Comparison of ENCODE assay signal across 1 cellular context in the genomic region with DNA sequence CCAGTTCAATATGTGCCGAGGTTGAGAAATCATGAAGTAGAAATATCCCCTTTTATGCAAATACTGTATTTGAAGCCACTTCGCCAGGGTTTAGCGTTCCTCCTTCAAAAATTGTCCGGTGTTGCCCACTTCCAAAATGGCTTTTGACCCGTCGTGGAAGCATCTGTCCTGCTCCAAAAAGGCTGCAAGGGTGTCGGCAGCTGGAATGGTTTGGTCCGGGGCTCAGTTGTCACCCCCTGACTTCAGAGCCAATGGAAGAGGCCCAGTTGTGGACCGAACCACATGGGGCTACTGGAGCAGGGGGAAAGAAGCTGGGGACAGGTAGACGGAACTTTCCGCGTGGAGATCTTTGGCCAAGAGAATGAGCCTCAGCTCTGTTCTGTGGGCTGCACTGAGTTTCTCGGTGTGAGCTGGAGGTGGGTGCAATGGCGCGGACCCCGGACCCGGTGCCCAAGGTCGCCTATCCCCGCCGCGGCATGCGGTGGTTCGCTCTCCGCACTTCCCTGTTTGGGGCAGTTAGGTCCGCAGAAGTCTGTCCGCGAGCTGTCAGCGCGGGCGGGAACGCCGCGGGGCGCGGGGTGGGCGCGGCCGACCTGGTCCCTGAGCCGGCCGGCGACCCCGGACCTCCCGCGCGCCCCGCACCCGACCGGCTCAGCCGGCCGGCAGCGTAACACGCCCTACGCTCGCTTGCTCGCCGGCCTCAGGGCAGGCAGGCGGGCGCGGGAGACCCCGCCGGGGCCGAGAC.
TF ChIP-seq lines count a peak whose summit lies in the region.

Gene ANKRD13A (plus strand): TSS at position 527 of the 745 bp plus-strand sequence. CDS start 259 bp downstream, outside the sequence.

TF ChIP-seq in HepG2, 621 proteins besides CTCF, POLR2A, EP300 and RAD21 (continued from another document and continues in another):
- peak; percentile 71 for TF ChIP-seq ZNF574 (CRISPR knock-in tag; IDR thresholded peaks at IDR 0.05)
- TF ChIP-seq, protein P1, sequence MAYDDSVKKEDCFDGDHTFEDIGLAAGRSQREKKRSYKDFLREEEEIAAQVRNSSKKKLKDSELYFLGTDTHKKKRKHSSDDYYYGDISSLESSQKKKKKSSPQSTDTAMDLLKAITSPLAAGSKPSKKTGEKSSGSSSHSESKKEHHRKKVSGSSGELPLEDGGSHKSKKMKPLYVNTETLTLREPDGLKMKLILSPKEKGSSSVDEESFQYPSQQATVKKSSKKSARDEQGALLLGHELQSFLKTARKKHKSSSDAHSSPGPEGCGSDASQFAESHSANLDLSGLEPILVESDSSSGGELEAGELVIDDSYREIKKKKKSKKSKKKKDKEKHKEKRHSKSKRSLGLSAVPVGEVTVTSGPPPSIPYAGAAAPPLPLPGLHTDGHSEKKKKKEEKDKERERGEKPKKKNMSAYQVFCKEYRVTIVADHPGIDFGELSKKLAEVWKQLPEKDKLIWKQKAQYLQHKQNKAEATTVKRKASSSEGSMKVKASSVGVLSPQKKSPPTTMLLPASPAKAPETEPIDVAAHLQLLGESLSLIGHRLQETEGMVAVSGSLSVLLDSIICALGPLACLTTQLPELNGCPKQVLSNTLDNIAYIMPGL (CRISPR knock-in tag; IDR thresholded peaks at IDR 0.05; ENCODE audit: borderline replicate concordance in 1 of 2, low read depth in 1 of 2): peak; percentile 48 to 54; a peak in 2 of 4 replicates
- peak; percentile 43; the same call in 1 of the 2 replicates for TF ChIP-seq ZNF329 (CRISPR knock-in tag; IDR thresholded peaks at IDR 0.05; ENCODE audit: low read depth)
- TF ChIP-seq KDM5B (CRISPR knock-in tag; IDR thresholded peaks at IDR 0.05; ENCODE audit: borderline replicate concordance): peak; percentile 72; the same call in 1 of the 2 replicates
- no peak for TF ChIP-seq DR1 (CRISPR knock-in tag; IDR thresholded peaks at IDR 0.05)
- 0 out of 2 replicates have a peak, but pooled peaks have one; percentile 64 for TF ChIP-seq KAT7 (CRISPR knock-in tag; IDR thresholded peaks at IDR 0.05; ENCODE audit: borderline replicate concordance)
- no peak; the same call in 1 of the 2 replicates for TF ChIP-seq ZXDC (CRISPR knock-in tag; IDR thresholded peaks at IDR 0.05)
- no peak for TF ChIP-seq TAF15 (IDR thresholded peaks at IDR 0.05; ENCODE audit: low read depth, low read length, poor library complexity, severe bottlenecking)
- TF ChIP-seq PAWR (CRISPR knock-in tag; IDR thresholded peaks at IDR 0.05; ENCODE audit: borderline replicate concordance): no peak
- no peak for TF ChIP-seq ZNF17 (CRISPR knock-in tag; IDR thresholded peaks at IDR 0.05)
- TF ChIP-seq NR1H2 (CRISPR knock-in tag; IDR thresholded peaks at IDR 0.05; ENCODE audit: borderline replicate concordance, low read depth): peak; percentile 50; the same call in 1 of the 2 replicates
- peak; percentile 77; the same call in 1 of the 2 replicates for TF ChIP-seq EHMT2 (IDR thresholded peaks at IDR 0.05; ENCODE audit: borderline replicate concordance, low read depth, low read length)
- peak; percentile 34; the same call in 1 of the 2 replicates for TF ChIP-seq ZNF773 (CRISPR knock-in tag; IDR thresholded peaks at IDR 0.05; ENCODE audit: borderline replicate concordance)
- TF ChIP-seq ZNF580 (CRISPR knock-in tag; IDR thresholded peaks at IDR 0.05; ENCODE audit: borderline replicate concordance, low read depth): peak; percentile 66; the same call in 1 of the 2 replicates
- peak; percentile 78; the same call in 1 of the 2 replicates for TF ChIP-seq ZNF350 (CRISPR knock-in tag; IDR thresholded peaks at IDR 0.05; ENCODE audit: borderline replicate concordance, low read depth)
- TF ChIP-seq KDM6A (CRISPR knock-in tag; IDR thresholded peaks at IDR 0.05; ENCODE audit: low read depth): no peak
- peak; percentile 74 for TF ChIP-seq HES4 (CRISPR knock-in tag; IDR thresholded peaks at IDR 0.05; ENCODE audit: borderline replicate concordance)
- no peak; the same call in 1 of the 2 replicates for TF ChIP-seq E2F2 (CRISPR knock-in tag; IDR thresholded peaks at IDR 0.05; ENCODE audit: borderline replicate concordance)
- peak; percentile 96 for TF ChIP-seq ZNF572 (CRISPR knock-in tag; IDR thresholded peaks at IDR 0.05)
- TF ChIP-seq ZNF558 (CRISPR knock-in tag; IDR thresholded peaks at IDR 0.05; ENCODE audit: borderline replicate concordance): peak; percentile 71; the same call in 1 of the 2 replicates
- TF ChIP-seq TOPORS (CRISPR knock-in tag; IDR thresholded peaks at IDR 0.05): 0 out of 2 replicates have a peak, but pooled peaks have one; percentile 62
- 0 out of 2 replicates have a peak, but pooled peaks have one; percentile 36 for TF ChIP-seq DNMT3B (CRISPR knock-in tag; conservative IDR thresholded peaks at IDR 0.05)
- TF ChIP-seq, protein P2, sequence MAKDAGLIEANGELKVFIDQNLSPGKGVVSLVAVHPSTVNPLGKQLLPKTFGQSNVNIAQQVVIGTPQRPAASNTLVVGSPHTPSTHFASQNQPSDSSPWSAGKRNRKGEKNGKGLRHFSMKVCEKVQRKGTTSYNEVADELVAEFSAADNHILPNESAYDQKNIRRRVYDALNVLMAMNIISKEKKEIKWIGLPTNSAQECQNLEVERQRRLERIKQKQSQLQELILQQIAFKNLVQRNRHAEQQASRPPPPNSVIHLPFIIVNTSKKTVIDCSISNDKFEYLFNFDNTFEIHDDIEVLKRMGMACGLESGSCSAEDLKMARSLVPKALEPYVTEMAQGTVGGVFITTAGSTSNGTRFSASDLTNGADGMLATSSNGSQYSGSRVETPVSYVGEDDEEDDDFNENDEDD (CRISPR knock-in tag; IDR thresholded peaks at IDR 0.05; ENCODE audit: borderline replicate concordance): peak; percentile 56; the same call in 1 of the 2 replicates
- TF ChIP-seq ZFP62 (CRISPR knock-in tag; IDR thresholded peaks at IDR 0.05): peak; percentile 44; the same call in 1 of the 2 replicates
- peak; percentile 71; the same call in 1 of the 2 replicates for TF ChIP-seq ZNF556 (CRISPR knock-in tag; IDR thresholded peaks at IDR 0.05; ENCODE audit: borderline replicate concordance)
- TF ChIP-seq, protein P3, sequence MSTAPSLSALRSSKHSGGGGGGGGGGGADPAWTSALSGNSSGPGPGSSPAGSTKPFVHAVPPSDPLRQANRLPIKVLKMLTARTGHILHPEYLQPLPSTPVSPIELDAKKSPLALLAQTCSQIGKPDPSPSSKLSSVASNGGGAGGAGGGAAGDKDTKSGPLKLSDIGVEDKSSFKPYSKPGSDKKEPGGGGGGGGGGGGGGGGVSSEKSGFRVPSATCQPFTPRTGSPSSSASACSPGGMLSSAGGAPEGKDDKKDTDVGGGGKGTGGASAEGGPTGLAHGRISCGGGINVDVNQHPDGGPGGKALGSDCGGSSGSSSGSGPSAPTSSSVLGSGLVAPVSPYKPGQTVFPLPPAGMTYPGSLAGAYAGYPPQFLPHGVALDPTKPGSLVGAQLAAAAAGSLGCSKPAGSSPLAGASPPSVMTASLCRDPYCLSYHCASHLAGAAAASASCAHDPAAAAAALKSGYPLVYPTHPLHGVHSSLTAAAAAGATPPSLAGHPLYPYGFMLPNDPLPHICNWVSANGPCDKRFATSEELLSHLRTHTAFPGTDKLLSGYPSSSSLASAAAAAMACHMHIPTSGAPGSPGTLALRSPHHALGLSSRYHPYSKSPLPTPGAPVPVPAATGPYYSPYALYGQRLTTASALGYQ (CRISPR knock-in tag; IDR thresholded peaks at IDR 0.05): peak; percentile 61; the same call in 1 of the 2 replicates
- TF ChIP-seq GATAD1 (CRISPR knock-in tag; IDR thresholded peaks at IDR 0.05): peak; percentile 66
- peak; percentile 11; the same call in 1 of the 2 replicates for TF ChIP-seq ZBTB20 (CRISPR knock-in tag; IDR thresholded peaks at IDR 0.05; ENCODE audit: borderline replicate concordance, low read depth)
- TF ChIP-seq ZNF747 (CRISPR knock-in tag; IDR thresholded peaks at IDR 0.05; ENCODE audit: borderline replicate concordance): no peak; the same call in 1 of the 2 replicates
- no peak; the same call in 1 of the 2 replicates for TF ChIP-seq CREB1 (IDR thresholded peaks at IDR 0.05)
- TF ChIP-seq CREB1 (CRISPR knock-in tag; IDR thresholded peaks at IDR 0.05): peak; percentile 42; the same call in 1 of the 2 replicates
- TF ChIP-seq MAZ (IDR thresholded peaks at IDR 0.05; ENCODE audit: borderline replicate concordance, low read depth, low read length): peak; percentile 42; the same call in 1 of the 2 replicates
- no peak for TF ChIP-seq MAZ (CRISPR knock-in tag; IDR thresholded peaks at IDR 0.05; ENCODE audit: low read depth)
- TF ChIP-seq RBFOX2 (IDR thresholded peaks at IDR 0.05; ENCODE audit: low read depth, low read length): peak; percentile 80
- no peak; the same call in 1 of the 2 replicates for TF ChIP-seq TEF (CRISPR knock-in tag; IDR thresholded peaks at IDR 0.05)
- TF ChIP-seq NCOR1 (IDR thresholded peaks at IDR 0.05; ENCODE audit: borderline replicate concordance, low read length): 0 out of 2 replicates have a peak, but pooled peaks have one; percentile 24
- no peak for TF ChIP-seq REL (CRISPR knock-in tag; conservative IDR thresholded peaks at IDR 0.05)
- TF ChIP-seq ZNF451 (CRISPR knock-in tag; IDR thresholded peaks at IDR 0.05): peak; percentile 70; the same call in 1 of the 2 replicates
- no peak for TF ChIP-seq CENPT (CRISPR knock-in tag; IDR thresholded peaks at IDR 0.05; ENCODE audit: low read depth)
- TF ChIP-seq HNRNPLL (IDR thresholded peaks at IDR 0.05; ENCODE audit: low read depth, low read length, poor library complexity, severe bottlenecking): peak; percentile 86
- TF ChIP-seq, protein P4, sequence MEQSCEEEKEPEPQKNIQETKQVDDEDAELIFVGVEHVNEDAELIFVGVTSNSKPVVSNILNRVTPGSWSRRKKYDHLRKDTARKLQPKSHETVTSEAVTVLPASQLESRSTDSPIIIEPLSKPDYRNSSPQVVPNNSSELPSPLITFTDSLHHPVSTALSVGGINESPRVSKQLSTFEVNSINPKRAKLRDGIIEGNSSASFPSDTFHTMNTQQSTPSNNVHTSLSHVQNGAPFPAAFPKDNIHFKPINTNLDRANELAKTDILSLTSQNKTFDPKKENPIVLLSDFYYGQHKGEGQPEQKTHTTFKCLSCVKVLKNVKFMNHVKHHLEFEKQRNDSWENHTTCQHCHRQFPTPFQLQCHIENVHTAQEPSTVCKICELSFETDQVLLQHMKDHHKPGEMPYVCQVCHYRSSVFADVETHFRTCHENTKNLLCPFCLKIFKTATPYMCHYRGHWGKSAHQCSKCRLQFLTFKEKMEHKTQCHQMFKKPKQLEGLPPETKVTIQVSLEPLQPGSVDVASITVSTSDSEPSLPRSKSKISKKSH (CRISPR knock-in tag; IDR thresholded peaks at IDR 0.05; ENCODE audit: borderline replicate concordance): peak; percentile 89
- peak; percentile 72 for TF ChIP-seq ZNF317 (CRISPR knock-in tag; IDR thresholded peaks at IDR 0.05)
- TF ChIP-seq HMGA1 (CRISPR knock-in tag; conservative IDR thresholded peaks at IDR 0.05): no peak
- TF ChIP-seq NR2C2 (CRISPR knock-in tag; IDR thresholded peaks at IDR 0.05; ENCODE audit: borderline replicate concordance): peak; percentile 31; the same call in 1 of the 2 replicates
- no peak for TF ChIP-seq TCF12 (IDR thresholded peaks at IDR 0.05)
- 0 out of 2 replicates have a peak, but pooled peaks have one; percentile 33 for TF ChIP-seq TCF12 (CRISPR knock-in tag; IDR thresholded peaks at IDR 0.05)
